8 cellular contexts compared by ENCODE assay signal in genomic region chr6:160030103-160030502, GRCh38.
DNase-seq lines count a peak whose midpoint lies in the region; ATAC-seq, FAIRE-seq and TF ChIP-seq lines count a peak whose summit lies in the region.

No MANE protein-coding gene starts in this region.

- H3K9me3 Mint-ChIP-seq in nephron progenitor cell, result no peaks in the 10 kb centered on the region
- H3K9me3 Mint-ChIP-seq in naive thymus-derived CD8-positive, alpha-beta T cell, result no peaks in the 10 kb centered on the region
- H3K9me3 Mint-ChIP-seq in activated CD4-positive, alpha-beta memory T cell treated with anti-CD3 and anti-CD28 coated beads for 36 hours, result no peaks in the 10 kb centered on the region

- CTCF ChIA-PET in activated CD4-positive, alpha-beta memory T cell treated with anti-CD3 and anti-CD28 coated beads for 36 hours (lab: Charles Lee), result no interaction called here

- intact Hi-C loops in activated CD4-positive, alpha-beta memory T cell treated with anti-CD3 and anti-CD28 coated beads for 36 hours (cut with micrococcal nuclease), result no loop called here

- peak overlapping the region; percentile 95 for H3K27ac Mint-ChIP-seq in nephron progenitor cell
- peak overlapping the region in 2 of 10 donors; percentile 26 to 50 for H3K27ac Mint-ChIP-seq in naive thymus-derived CD8-positive, alpha-beta T cell
- H3K27ac Mint-ChIP-seq in activated CD4-positive, alpha-beta memory T cell treated with anti-CD3 and anti-CD28 coated beads for 36 hours, result no peak overlapping the region

- TF ChIP-seq CTCF in nephron progenitor cell (IDR thresholded peaks at IDR 0.05), result no peak

- H3K4me1 Mint-ChIP-seq in nephron progenitor cell, result peaks cover 31% of the 10 kb centered on the region
- H3K4me1 Mint-ChIP-seq in naive thymus-derived CD8-positive, alpha-beta T cell, result peaks cover 10 to 25% (median 17%) of the 10 kb centered on the region in 4 donors
- H3K4me1 Mint-ChIP-seq in activated CD4-positive, alpha-beta memory T cell treated with anti-CD3 and anti-CD28 coated beads for 36 hours (ENCODE audit: low read depth), result peaks cover 7% of the 10 kb centered on the region

- FAIRE-seq in RCC 7860 (lab: Jason Lieb, UNC), result peak; percentile 48

- peaks cover 64% of the 10 kb centered on the region for H3K36me3 Mint-ChIP-seq in nephron progenitor cell (ENCODE audit: low read depth)
- peaks cover 10 to 91% (median 33%) of the 10 kb centered on the region in 3 donors for H3K36me3 Mint-ChIP-seq in naive thymus-derived CD8-positive, alpha-beta T cell
- peaks cover 50% of the 10 kb centered on the region for H3K36me3 Mint-ChIP-seq in activated CD4-positive, alpha-beta memory T cell treated with anti-CD3 and anti-CD28 coated beads for 36 hours

- DNase-seq in GM03348 (ENCODE audit: low spot score) (peak; percentile 92), RCC 7860 (ENCODE audit: low spot score) (peak; percentile 73), fibroblast of peridontal ligament (ENCODE audit: extremely low read depth) (peak; percentile 98), nephron progenitor cell (peak; percentile 29), LoVo (ENCODE audit: low spot score) (no peak)
- no peak for DNase-seq in naive thymus-derived CD8-positive, alpha-beta T cell
- DNase-seq in activated CD4-positive, alpha-beta memory T cell treated with anti-CD3 and anti-CD28 coated beads for 36 hours, result no peak

- no peak overlapping the region for H3K4me3 Mint-ChIP-seq in nephron progenitor cell
- H3K4me3 Mint-ChIP-seq in naive thymus-derived CD8-positive, alpha-beta T cell, result no peak overlapping the region
- no peak overlapping the region for H3K4me3 Mint-ChIP-seq in activated CD4-positive, alpha-beta memory T cell treated with anti-CD3 and anti-CD28 coated beads for 36 hours

- H3K27me3 Mint-ChIP-seq in nephron progenitor cell (ENCODE audit: low read depth, poor library complexity), result no peaks in the 10 kb centered on the region
- H3K27me3 Mint-ChIP-seq in naive thymus-derived CD8-positive, alpha-beta T cell, result no peaks in the 10 kb centered on the region
- H3K27me3 Mint-ChIP-seq in activated CD4-positive, alpha-beta memory T cell treated with anti-CD3 and anti-CD28 coated beads for 36 hours, result no peaks in the 10 kb centered on the region

- POLR2A ChIA-PET in naive thymus-derived CD8-positive, alpha-beta T cell (lab: Charles Lee), result no interaction called here
- POLR2A ChIA-PET in activated CD4-positive, alpha-beta memory T cell treated with anti-CD3 and anti-CD28 coated beads for 36 hours (lab: Charles Lee), result no interaction called here

- ATAC-seq in naive thymus-derived CD8-positive, alpha-beta T cell, result no peak
- ATAC-seq in GM21381 (IDR thresholded peaks at IDR 0.05; ENCODE audit: unreplicated experiment), result no peak

Comparison
In these comparisons a context has a peak if more than half of its experiments do, and no peak if none do; other contexts are left out.
1. DNase-seq: peak in GM03348 (single experiment), RCC 7860 (single experiment), fibroblast of peridontal ligament (single experiment) and nephron progenitor cell (single experiment); none in naive thymus-derived CD8-positive, alpha-beta T cell (0 of 10), activated CD4-positive, alpha-beta memory T cell treated with anti-CD3 and anti-CD28 coated beads for 36 hours (single experiment) and LoVo (single experiment).